ENCODE assay signal across 9 cellular contexts in the genomic region with DNA sequence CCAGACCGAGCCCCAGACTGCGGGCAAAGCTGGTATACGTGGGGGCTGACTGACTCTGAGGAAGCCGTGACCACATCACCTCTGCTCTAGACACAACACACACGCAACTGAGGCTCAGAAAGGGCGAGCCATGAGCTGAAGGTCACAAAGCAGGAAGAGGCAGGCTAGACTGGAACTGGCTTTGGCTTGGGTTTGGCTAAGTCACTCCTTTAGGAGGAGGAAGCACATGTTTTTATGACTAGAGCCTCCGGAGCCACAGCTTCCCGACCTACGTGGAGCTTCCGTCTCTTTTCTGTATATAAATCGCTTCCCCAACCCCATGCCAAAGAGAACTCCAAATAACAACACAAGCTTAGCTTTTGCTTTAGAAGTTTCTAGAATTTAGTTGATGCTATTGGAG. TPM values are rescaled to one million over a fixed set of nuclear protein-coding genes. Genes with fewer than 3 reads are reported as not detected.
DNase-seq lines count a peak whose midpoint lies in the region; ATAC-seq and TF ChIP-seq lines count a peak whose summit lies in the region.
"Had no signal": no experiment of that assay in that cellular context is flagged by ENCODE, and none has a peak within 500 bp of the region (broad histone marks: within the 10 kb centered on the region; RNA-seq: fewer than 3 reads in every experiment).

No MANE protein-coding gene starts in this region.

- no peaks in the 10 kb centered on the region for H3K9me3 ChIP-seq in adipocyte (ENCODE audit: control insufficient read depth, low read length)
- H3K9me3 ChIP-seq in right lobe of liver, result no peaks in the 10 kb centered on the region
- no peaks in the 10 kb centered on the region for H3K9me3 ChIP-seq in tibial artery
- H3K9me3 ChIP-seq: A549 had no signal

- ATAC-seq in right lobe of liver (peak; percentile 1 to 46 (median 36)), HG02840 (IDR thresholded peaks at IDR 0.05; ENCODE audit: low FRiP score, unreplicated experiment) (no peak), HG02885 (IDR thresholded peaks at IDR 0.05; ENCODE audit: poor library complexity, unreplicated experiment) (no peak)
- ATAC-seq: A549 had no signal

- H3K27me3 ChIP-seq in adipocyte (replicated peaks; ENCODE audit: control insufficient read depth, insufficient read depth, low read length) (no peaks in the 10 kb centered on the region), right lobe of liver (no peaks in the 10 kb centered on the region), tibial artery (no peaks in the 10 kb centered on the region)

- peak; percentile 39 for DNase-seq in activated T-cell treated with anti-CD3 and anti-CD28 coated beads for 48 hours (ENCODE audit: low read depth)
- DNase-seq in activated T-cell treated with anti-CD3 and anti-CD28 coated beads for 4 hours, result no peak
- DNase-seq in adipocyte (ENCODE audit: low read depth), result no peak
- peak in 2 of 3 donors; percentile 47 to 57 for DNase-seq in right lobe of liver
- DNase-seq in tibial artery, result peak; percentile 74 to 79
- DNase-seq in NCI-H2227 treated with DMSO at 0.1 percent for 48 hours (lab: John Stamatoyannopoulos, UW), result no peak

- TF ChIP-seq POLR2A in right lobe of liver (IDR thresholded peaks at IDR 0.05), result no peak

- H3K27ac ChIP-seq in right lobe of liver, result peak overlapping the region in 2 of 3 donors; percentile 33 to 68
- H3K27ac ChIP-seq in tibial artery, result peak overlapping the region; percentile 83 to 96

- peak overlapping the region; percentile 5 for H3K4me3 ChIP-seq in adipocyte (ENCODE audit: low read length)
- no peak overlapping the region for H3K4me3 ChIP-seq in right lobe of liver
- no peak overlapping the region for H3K4me3 ChIP-seq in tibial artery
- H3K4me3 ChIP-seq: A549 had no signal

- 62% methylated on average over 6 of the region's 11 CpGs for WGBS in right lobe of liver (ENCODE audit: insufficient coverage, low coverage, low lambda C conversion rate, missing lambda C conversion rate)

- peaks cover 79% of the 10 kb centered on the region for H3K4me1 ChIP-seq in adipocyte (ENCODE audit: control insufficient read depth, insufficient read depth, low read length)
- peaks cover 0 to 26% (median 5%) of the 10 kb centered on the region in 4 donors for H3K4me1 ChIP-seq in right lobe of liver
- H3K4me1 ChIP-seq in tibial artery, result peaks cover 11 to 100% (median 58%) of the 10 kb centered on the region in 4 donors

- TF ChIP-seq CTCF in right lobe of liver (IDR thresholded peaks at IDR 0.05) (no peak), tibial artery (IDR thresholded peaks at IDR 0.05) (no peak)

- intact Hi-C loops in right lobe of liver (cut with DNase I) (no loop called here), tibial artery (cut with DNase I; ENCODE audit: low total_unique reads) (no loop called here)

- no peaks in the 10 kb centered on the region for H3K36me3 ChIP-seq in adipocyte (ENCODE audit: control insufficient read depth, insufficient read depth, low read length, severe bottlenecking)
- no peaks in the 10 kb centered on the region for H3K36me3 ChIP-seq in right lobe of liver
- H3K36me3 ChIP-seq in tibial artery, result no peaks in the 10 kb centered on the region

- H3K9ac ChIP-seq in adipocyte (ENCODE audit: low read length), result peak overlapping the region; percentile 54

RNA-seq across cellular contexts. Expression of a gene that starts 48.0 kb away (rescaled TPM):
- total RNA-seq in right lobe of liver, result 1 to 10 TPM; 1.6 to 2.9 (median 1.9) TPM

Comparison
In these comparisons a context has a peak if more than half of its experiments do, and no peak if none do; other contexts are left out.
1. DNase-seq: peak in activated T-cell treated with anti-CD3 and anti-CD28 coated beads for 48 hours (single experiment), right lobe of liver (2 of 3) and tibial artery (2 of 2); none in activated T-cell treated with anti-CD3 and anti-CD28 coated beads for 4 hours (single experiment), adipocyte (single experiment) and NCI-H2227 treated with DMSO at 0.1 percent for 48 hours (single experiment).
2. ATAC-seq: peak in right lobe of liver (4 of 4); none in HG02840 (single experiment) and HG02885 (single experiment).